1 cellular context compared by ENCODE assay signal in the genomic region with DNA sequence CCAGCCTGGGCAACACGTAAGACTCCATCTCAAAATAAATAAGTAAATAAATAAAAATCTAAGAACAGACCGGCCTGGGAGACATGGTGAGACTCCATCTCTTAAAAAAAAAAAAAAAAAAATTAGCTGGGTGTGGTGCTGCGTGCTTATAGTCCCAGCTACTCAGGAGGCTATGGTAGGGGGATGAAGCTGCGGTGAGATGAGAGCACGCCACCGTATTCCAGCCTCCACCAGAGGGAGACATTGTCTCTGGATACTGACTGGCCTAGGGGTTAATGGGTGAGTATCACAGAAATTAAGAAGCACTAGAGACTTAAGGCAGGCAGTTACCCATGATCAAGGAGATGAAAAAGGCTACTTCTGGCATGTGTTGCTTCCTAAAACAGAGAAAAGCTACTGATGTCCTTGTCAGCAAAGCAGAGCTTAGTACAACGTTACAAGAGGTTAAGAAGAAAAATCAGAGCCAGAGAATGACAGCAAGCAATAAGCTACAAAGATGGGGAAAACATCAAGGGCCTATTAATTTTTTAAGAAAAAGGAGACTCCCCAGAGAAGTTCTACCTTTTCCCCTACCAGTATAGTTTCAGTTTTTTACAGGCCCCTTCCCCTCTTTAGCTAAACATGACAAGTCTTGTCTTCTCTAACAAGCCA.
A peak's percentile ranks its signal among the peaks of the same experiment; 100 is the strongest.
TF ChIP-seq lines count a peak whose summit lies in the region.

No MANE protein-coding gene starts in this region.

TF ChIP-seq in H1, 55 proteins besides CTCF, POLR2A, EP300 and RAD21:
- TF ChIP-seq TEAD4 (IDR thresholded peaks at IDR 0.05; ENCODE audit: low read depth, low read length): peak; percentile 52; the same call in 1 of the 2 replicates
- TF ChIP-seq, protein P1, sequence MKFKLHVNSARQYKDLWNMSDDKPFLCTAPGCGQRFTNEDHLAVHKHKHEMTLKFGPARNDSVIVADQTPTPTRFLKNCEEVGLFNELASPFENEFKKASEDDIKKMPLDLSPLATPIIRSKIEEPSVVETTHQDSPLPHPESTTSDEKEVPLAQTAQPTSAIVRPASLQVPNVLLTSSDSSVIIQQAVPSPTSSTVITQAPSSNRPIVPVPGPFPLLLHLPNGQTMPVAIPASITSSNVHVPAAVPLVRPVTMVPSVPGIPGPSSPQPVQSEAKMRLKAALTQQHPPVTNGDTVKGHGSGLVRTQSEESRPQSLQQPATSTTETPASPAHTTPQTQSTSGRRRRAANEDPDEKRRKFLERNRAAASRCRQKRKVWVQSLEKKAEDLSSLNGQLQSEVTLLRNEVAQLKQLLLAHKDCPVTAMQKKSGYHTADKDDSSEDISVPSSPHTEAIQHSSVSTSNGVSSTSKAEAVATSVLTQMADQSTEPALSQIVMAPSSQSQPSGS (IDR thresholded peaks at IDR 0.05; ENCODE audit: low read length): no peak
- no peak for TF ChIP-seq POU5F1 (IDR thresholded peaks at IDR 0.05; ENCODE audit: low read depth, low read length)
- TF ChIP-seq TAF1 (IDR thresholded peaks at IDR 0.05; ENCODE audit: low read depth, low read length): no peak
- TF ChIP-seq EZH2 (IDR thresholded peaks at IDR 0.05; ENCODE audit: low read depth, low read length, severe bottlenecking): no peak
TF ChIP-seq in H1: peak in this region for 1.
